ENCODE assay signal across 1 cellular context in genomic region chr3:154086286-154086685, GRCh38.
TF ChIP-seq lines count a peak whose summit lies in the region.

No MANE protein-coding gene starts in this region.

TF ChIP-seq in HepG2, 621 proteins besides CTCF, POLR2A, EP300 and RAD21 (continued from another document):
- TF ChIP-seq, protein P1, sequence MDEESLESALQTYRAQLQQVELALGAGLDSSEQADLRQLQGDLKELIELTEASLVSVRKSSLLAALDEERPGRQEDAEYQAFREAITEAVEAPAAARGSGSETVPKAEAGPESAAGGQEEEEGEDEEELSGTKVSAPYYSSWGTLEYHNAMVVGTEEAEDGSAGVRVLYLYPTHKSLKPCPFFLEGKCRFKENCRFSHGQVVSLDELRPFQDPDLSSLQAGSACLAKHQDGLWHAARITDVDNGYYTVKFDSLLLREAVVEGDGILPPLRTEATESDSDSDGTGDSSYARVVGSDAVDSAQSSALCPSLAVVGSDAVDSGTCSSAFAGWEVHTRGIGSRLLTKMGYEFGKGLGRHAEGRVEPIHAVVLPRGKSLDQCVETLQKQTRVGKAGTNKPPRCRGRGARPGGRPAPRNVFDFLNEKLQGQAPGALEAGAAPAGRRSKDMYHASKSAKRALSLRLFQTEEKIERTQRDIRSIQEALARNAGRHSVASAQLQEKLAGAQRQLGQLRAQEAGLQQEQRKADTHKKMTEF (CRISPR knock-in tag; IDR thresholded peaks at IDR 0.05): no peak
